ENCODE assay signal across 16 cellular contexts in genomic region chr2:188279093-188279445, GRCh38. TPM values are rescaled to one million over a fixed set of nuclear protein-coding genes. Genes with fewer than 3 reads are reported as not detected.
"Had no signal": no experiment of that assay in that cellular context is flagged by ENCODE, and none has a peak within 500 bp of the region (broad histone marks: within the 10 kb centered on the region; RNA-seq: fewer than 3 reads in every experiment).

No MANE protein-coding gene starts in this region.

- H3K9me3 ChIP-seq: ovary, sigmoid colon, suprapubic skin had no signal

- H3K27ac Mint-ChIP-seq: activated naive CD4-positive, alpha-beta T cell treated with anti-CD3 and anti-CD28 coated beads, Interleukin-2, amount 50 U/mL, for 72 hours; activated T-cell treated with anti-CD3 and anti-CD28 coated beads, Interleukin-2, amount 50 U/mL, for 24 hours; T-helper 1 cell treated with Interleukin-12 subunit alpha and Interleukin-12 subunit beta and Interleukin-4 antibody, amounts not matched to agents 30 μg/mL and 1 μg/mL, for 36 hours had no signal

- H3K4me3 Mint-ChIP-seq: activated T-cell treated with anti-CD3 and anti-CD28 coated beads, Interleukin-2, amount 50 U/mL, for 24 hours; T-helper 1 cell treated with Interleukin-12 subunit alpha and Interleukin-12 subunit beta and Interleukin-4 antibody, amounts not matched to agents 30 μg/mL and 1 μg/mL, for 36 hours had no signal

- H3K27me3 Mint-ChIP-seq: activated T-cell treated with anti-CD3 and anti-CD28 coated beads, Interleukin-2, amount 50 U/mL, for 24 hours had no signal

- DNase-seq: activated CD4-positive, alpha-beta T cell treated with anti-CD3 and anti-CD28 coated beads, Interleukin-2, amount 50 U/mL, for 1 hour; activated CD4-positive, CD25-positive, alpha-beta regulatory T cell; activated effector memory CD4-positive, alpha-beta T cell treated with Interleukin-2 at 50 U/mL for 16 hours; activated T-cell treated with anti-CD3 and anti-CD28 coated beads, Interleukin-2, amount 50 U/mL, for 24 hours; amygdala; brain microvascular endothelial cell; heart left ventricle; kidney glomerular epithelial cell; ovary; stimulated activated CD4-positive, alpha-beta T cell treated with anti-CD3 and anti-CD28 coated beads, Interleukin-2, amount 100 ng/mL, for 48 hours; stimulated activated naive CD4-positive, alpha-beta T cell treated with Interleukin-2 at 50 U/mL for 16 hours had no signal

- H3K9me3 Mint-ChIP-seq: T-helper 1 cell treated with Interleukin-12 subunit alpha and Interleukin-12 subunit beta and Interleukin-4 antibody, amounts not matched to agents 30 μg/mL and 1 μg/mL, for 36 hours had no signal

- H3K4me3 ChIP-seq: heart left ventricle, ovary, sigmoid colon, suprapubic skin had no signal

- H3K27me3 ChIP-seq: brain microvascular endothelial cell, heart left ventricle, ovary, sigmoid colon, suprapubic skin had no signal

- H3K36me3 ChIP-seq: brain microvascular endothelial cell, heart left ventricle, ovary, sigmoid colon, suprapubic skin had no signal

- H3K4me1 ChIP-seq: heart left ventricle, sigmoid colon, suprapubic skin had no signal

- H3K36me3 Mint-ChIP-seq: activated naive CD4-positive, alpha-beta T cell treated with anti-CD3 and anti-CD28 coated beads, Interleukin-2, amount 50 U/mL, for 72 hours had no signal

- ATAC-seq: activated naive CD4-positive, alpha-beta T cell treated with anti-CD3 and anti-CD28 coated beads, Interleukin-2, amount 50 U/mL, for 72 hours; esophagus mucosa; heart left ventricle had no signal

- H3K27ac ChIP-seq: brain microvascular endothelial cell, heart left ventricle, ovary, sigmoid colon, suprapubic skin had no signal

RNA-seq across cellular contexts. Expression of gene GULP1, which starts 12.6 kb away (rescaled TPM):
- total RNA-seq: activated naive CD4-positive, alpha-beta T cell treated with anti-CD3 and anti-CD28 coated beads, Interleukin-2, amount 50 U/mL, for 72 hours had no signal
